ENCODE assay signal across 1 cellular context in the genomic region with DNA sequence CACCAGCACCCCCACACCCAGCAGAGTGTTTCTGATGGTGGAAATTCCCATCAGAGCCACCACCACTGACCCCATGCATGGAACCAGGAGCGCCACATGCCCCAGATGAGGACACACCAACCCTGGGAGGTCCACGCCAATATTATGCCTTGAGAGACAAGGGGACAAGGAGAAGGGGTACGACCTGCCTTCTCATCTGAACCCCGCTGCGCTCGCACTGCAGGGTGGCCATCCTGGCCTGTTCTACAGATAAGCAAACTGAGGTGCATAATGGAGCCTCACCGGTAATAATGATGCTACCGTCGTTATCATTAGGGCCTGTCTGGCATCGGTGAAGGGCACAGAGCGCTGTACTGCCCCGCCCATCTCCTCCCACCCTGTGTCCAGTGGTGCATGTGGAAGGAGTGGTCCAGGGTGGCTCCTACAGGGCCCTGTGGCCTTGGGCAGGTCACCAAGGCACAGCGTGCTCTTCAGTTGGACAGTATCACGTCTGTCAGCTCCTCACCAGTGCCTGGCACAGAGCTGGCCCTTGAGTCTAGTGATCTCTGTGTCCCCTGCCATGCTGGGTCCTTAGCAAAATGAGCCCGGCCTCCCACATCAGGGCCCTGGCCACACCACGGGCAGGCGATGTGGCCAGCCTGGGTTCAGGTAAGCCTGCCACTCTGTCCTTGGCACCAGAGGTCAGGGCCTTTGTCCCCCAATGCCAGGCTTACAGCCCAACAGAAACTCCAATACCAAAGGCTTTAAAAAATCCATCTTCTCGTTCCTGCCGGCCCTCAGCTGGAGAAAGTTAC.
TF ChIP-seq lines count a peak whose summit lies in the region.

No MANE protein-coding gene starts in this region.

TF ChIP-seq in HepG2, 621 proteins besides CTCF, POLR2A, EP300 and RAD21 (continued from another document):
- TF ChIP-seq ZNF782 (CRISPR knock-in tag; IDR thresholded peaks at IDR 0.05; ENCODE audit: borderline replicate concordance) (no peak), HIVEP1 (CRISPR knock-in tag; IDR thresholded peaks at IDR 0.05) (no peak), ZNF496 (CRISPR knock-in tag; IDR thresholded peaks at IDR 0.05; ENCODE audit: insufficient replicate concordance) (no peak), ZNF350 (CRISPR knock-in tag; IDR thresholded peaks at IDR 0.05; ENCODE audit: borderline replicate concordance, low read depth) (no peak), FOXK1 (CRISPR knock-in tag; IDR thresholded peaks at IDR 0.05; ENCODE audit: borderline replicate concordance, low read depth) (no peak)
- TF ChIP-seq, protein P1, sequence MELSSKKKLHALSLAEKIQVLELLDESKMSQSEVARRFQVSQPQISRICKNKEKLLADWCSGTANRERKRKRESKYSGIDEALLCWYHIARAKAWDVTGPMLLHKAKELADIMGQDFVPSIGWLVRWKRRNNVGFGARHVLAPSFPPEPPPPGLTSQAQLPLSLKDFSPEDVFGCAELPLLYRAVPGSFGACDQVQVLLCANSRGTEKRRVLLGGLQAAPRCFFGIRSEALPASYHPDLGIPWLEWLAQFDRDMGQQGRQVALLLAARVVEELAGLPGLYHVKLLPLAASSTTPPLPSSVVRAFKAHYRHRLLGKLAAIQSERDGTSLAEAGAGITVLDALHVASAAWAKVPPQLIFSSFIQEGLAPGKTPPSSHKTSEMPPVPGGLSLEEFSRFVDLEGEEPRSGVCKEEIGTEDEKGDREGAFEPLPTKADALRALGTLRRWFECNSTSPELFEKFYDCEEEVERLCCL (CRISPR knock-in tag; IDR thresholded peaks at IDR 0.05; ENCODE audit: borderline replicate concordance), result no peak
- TF ChIP-seq, protein P2, sequence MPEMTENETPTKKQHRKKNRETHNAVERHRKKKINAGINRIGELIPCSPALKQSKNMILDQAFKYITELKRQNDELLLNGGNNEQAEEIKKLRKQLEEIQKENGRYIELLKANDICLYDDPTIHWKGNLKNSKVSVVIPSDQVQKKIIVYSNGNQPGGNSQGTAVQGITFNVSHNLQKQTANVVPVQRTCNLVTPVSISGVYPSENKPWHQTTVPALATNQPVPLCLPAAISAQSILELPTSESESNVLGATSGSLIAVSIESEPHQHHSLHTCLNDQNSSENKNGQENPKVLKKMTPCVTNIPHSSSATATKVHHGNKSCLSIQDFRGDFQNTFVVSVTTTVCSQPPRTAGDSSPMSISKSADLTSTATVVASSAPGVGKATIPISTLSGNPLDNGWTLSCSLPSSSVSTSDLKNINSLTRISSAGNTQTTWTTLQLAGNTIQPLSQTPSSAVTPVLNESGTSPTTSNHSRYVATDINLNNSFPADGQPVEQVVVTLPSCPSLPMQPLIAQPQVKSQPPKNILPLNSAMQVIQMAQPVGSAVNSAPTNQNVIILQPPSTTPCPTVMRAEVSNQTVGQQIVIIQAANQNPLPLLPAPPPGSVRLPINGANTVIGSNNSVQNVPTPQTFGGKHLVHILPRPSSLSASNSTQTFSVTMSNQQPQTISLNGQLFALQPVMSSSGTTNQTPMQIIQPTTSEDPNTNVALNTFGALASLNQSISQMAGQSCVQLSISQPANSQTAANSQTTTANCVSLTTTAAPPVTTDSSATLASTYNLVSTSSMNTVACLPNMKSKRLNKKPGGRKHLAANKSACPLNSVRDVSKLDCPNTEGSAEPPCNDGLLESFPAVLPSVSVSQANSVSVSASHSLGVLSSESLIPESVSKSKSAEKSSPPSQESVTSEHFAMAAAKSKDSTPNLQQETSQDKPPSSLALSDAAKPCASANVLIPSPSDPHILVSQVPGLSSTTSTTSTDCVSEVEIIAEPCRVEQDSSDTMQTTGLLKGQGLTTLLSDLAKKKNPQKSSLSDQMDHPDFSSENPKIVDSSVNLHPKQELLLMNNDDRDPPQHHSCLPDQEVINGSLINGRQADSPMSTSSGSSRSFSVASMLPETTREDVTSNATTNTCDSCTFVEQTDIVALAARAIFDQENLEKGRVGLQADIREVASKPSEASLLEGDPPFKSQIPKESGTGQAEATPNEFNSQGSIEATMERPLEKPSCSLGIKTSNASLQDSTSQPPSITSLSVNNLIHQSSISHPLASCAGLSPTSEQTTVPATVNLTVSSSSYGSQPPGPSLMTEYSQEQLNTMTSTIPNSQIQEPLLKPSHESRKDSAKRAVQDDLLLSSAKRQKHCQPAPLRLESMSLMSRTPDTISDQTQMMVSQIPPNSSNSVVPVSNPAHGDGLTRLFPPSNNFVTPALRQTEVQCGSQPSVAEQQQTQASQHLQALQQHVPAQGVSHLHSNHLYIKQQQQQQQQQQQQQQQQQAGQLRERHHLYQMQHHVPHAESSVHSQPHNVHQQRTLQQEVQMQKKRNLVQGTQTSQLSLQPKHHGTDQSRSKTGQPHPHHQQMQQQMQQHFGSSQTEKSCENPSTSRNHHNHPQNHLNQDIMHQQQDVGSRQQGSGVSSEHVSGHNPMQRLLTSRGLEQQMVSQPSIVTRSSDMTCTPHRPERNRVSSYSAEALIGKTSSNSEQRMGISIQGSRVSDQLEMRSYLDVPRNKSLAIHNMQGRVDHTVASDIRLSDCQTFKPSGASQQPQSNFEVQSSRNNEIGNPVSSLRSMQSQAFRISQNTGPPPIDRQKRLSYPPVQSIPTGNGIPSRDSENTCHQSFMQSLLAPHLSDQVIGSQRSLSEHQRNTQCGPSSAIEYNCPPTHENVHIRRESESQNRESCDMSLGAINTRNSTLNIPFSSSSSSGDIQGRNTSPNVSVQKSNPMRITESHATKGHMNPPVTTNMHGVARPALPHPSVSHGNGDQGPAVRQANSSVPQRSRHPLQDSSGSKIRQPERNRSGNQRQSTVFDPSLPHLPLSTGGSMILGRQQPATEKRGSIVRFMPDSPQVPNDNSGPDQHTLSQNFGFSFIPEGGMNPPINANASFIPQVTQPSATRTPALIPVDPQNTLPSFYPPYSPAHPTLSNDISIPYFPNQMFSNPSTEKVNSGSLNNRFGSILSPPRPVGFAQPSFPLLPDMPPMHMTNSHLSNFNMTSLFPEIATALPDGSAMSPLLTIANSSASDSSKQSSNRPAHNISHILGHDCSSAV (CRISPR knock-in tag; IDR thresholded peaks at IDR 0.05; ENCODE audit: borderline replicate concordance), result no peak
- TF ChIP-seq, protein P3, sequence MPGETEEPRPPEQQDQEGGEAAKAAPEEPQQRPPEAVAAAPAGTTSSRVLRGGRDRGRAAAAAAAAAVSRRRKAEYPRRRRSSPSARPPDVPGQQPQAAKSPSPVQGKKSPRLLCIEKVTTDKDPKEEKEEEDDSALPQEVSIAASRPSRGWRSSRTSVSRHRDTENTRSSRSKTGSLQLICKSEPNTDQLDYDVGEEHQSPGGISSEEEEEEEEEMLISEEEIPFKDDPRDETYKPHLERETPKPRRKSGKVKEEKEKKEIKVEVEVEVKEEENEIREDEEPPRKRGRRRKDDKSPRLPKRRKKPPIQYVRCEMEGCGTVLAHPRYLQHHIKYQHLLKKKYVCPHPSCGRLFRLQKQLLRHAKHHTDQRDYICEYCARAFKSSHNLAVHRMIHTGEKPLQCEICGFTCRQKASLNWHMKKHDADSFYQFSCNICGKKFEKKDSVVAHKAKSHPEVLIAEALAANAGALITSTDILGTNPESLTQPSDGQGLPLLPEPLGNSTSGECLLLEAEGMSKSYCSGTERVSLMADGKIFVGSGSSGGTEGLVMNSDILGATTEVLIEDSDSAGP (CRISPR knock-in tag; IDR thresholded peaks at IDR 0.05; ENCODE audit: borderline replicate concordance), result no peak
TF ChIP-seq in HepG2: peak in this region for 0.
